In the genomic region with DNA sequence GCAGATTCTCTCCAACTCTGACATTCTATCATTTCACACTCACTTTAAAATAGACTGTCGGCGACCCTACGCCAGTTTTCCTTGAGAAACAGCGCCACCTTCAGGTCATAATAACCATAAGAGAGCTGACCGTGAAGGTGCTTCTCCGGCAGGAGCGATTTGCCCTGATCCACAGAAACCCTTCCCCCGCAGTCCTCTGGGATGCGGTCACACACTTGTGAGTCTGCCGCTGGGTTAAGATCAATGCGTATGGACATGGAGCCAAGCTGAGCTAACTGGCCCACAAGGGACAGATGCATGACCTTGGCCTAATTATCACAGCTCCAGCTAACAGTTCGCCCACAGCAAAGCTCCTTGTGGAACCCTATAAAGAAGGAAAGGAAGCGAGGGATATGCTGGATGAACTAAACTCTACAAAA, we compare ENCODE assay signal across 1 cellular context.
TF ChIP-seq lines count a peak whose summit lies in the region.

No MANE protein-coding gene starts in this region.

TF ChIP-seq in IMR-90, 13 proteins besides CTCF, POLR2A, EP300 and RAD21:
- TF ChIP-seq RCOR1 (IDR thresholded peaks at IDR 0.05; ENCODE audit: insufficient replicate concordance, low read length) (no peak), MAFK (IDR thresholded peaks at IDR 0.05; ENCODE audit: low read depth, low read length) (no peak), SMC3 (IDR thresholded peaks at IDR 0.05; ENCODE audit: low read depth, low read length) (peak; percentile 50)
TF ChIP-seq in IMR-90: peak in this region for 1.
